Comparison of ENCODE assay signal across 1 cellular context in genomic region chrX:124764354-124764753, GRCh38.
TF ChIP-seq lines count a peak whose summit lies in the region.

No MANE protein-coding gene starts in this region.

TF ChIP-seq in K562, 482 proteins besides CTCF, POLR2A, EP300 and RAD21 (continued from another document and continues in another):
- TF ChIP-seq BACH1 (tag; IDR thresholded peaks at IDR 0.05) (no peak), HDAC8 (tag; IDR thresholded peaks at IDR 0.05) (no peak), ILF3 (IDR thresholded peaks at IDR 0.05; ENCODE audit: borderline replicate concordance) (no peak), KHSRP (IDR thresholded peaks at IDR 0.05) (no peak), HES1 (IDR thresholded peaks at IDR 0.05; ENCODE audit: low read depth) (no peak), NR3C1 (CRISPR knock-in tag; IDR thresholded peaks at IDR 0.05) (no peak), ARID3A (IDR thresholded peaks at IDR 0.05; ENCODE audit: borderline replicate concordance, low read depth, low read length) (no peak), ZNF12 (CRISPR knock-in tag; IDR thresholded peaks at IDR 0.05) (no peak), PPARD (CRISPR knock-in tag; IDR thresholded peaks at IDR 0.05) (no peak), SIN3B (IDR thresholded peaks at IDR 0.05; ENCODE audit: low read depth) (no peak), RBM22 (IDR thresholded peaks at IDR 0.05; ENCODE audit: low read depth, low read length, poor library complexity, severe bottlenecking) (no peak), BRD4 (IDR thresholded peaks at IDR 0.05) (no peak), ZZZ3 (IDR thresholded peaks at IDR 0.05) (no peak), DDX20 (tag; IDR thresholded peaks at IDR 0.05; ENCODE audit: low read depth) (no peak), MAFK (IDR thresholded peaks at IDR 0.05; ENCODE audit: low read length) (no peak), ZFP1 (CRISPR knock-in tag; IDR thresholded peaks at IDR 0.05) (no peak), ZBED1 (IDR thresholded peaks at IDR 0.05) (no peak), ESRRB (CRISPR knock-in tag; IDR thresholded peaks at IDR 0.05; ENCODE audit: borderline replicate concordance) (no peak), ZBTB43 (CRISPR knock-in tag; IDR thresholded peaks at IDR 0.05) (no peak), ZNF507 (tag; conservative IDR thresholded peaks at IDR 0.05) (no peak), ZNF140 (CRISPR knock-in tag; IDR thresholded peaks at IDR 0.05) (no peak), ZNF280A (IDR thresholded peaks at IDR 0.05; ENCODE audit: low read depth, partially characterized antibody) (no peak), FOXJ3 (CRISPR knock-in tag; IDR thresholded peaks at IDR 0.05) (no peak), HNRNPLL (IDR thresholded peaks at IDR 0.05; ENCODE audit: low read depth, low read length, poor library complexity, severe bottlenecking) (no peak), HINFP (tag; conservative IDR thresholded peaks at IDR 0.05; ENCODE audit: low read depth) (no peak), ZNF280B (CRISPR knock-in tag; IDR thresholded peaks at IDR 0.05) (no peak), ZFP30 (CRISPR knock-in tag; IDR thresholded peaks at IDR 0.05; ENCODE audit: borderline replicate concordance) (no peak), NCOA2 (IDR thresholded peaks at IDR 0.05; ENCODE audit: partially characterized antibody in 2 of 2) (peak; percentile 24 to 56), JUND (IDR thresholded peaks at IDR 0.05; ENCODE audit: borderline replicate concordance, low read depth, low read length) (no peak), JUND (tag; IDR thresholded peaks at IDR 0.05; ENCODE audit: borderline replicate concordance, low read depth, low read length) (no peak; the same call in 2 of the 3 replicates), RBM39 (optimal IDR thresholded peaks at IDR 0.05; ENCODE audit: low read depth, low read length) (no peak), ZSCAN32 (CRISPR knock-in tag; IDR thresholded peaks at IDR 0.05) (no peak), YBX1 (IDR thresholded peaks at IDR 0.05) (no peak), MEF2D (tag; conservative IDR thresholded peaks at IDR 0.05; ENCODE audit: low read depth) (no peak), MYNN (IDR thresholded peaks at IDR 0.05) (no peak), MYNN (CRISPR knock-in tag; IDR thresholded peaks at IDR 0.05) (no peak), MEIS2 (IDR thresholded peaks at IDR 0.05; ENCODE audit: partially characterized antibody) (peak; percentile 97), TFE3 (CRISPR knock-in tag; IDR thresholded peaks at IDR 0.05) (no peak), JUNB (CRISPR knock-in tag; conservative IDR thresholded peaks at IDR 0.05) (no peak), IRF9 (tag; IDR thresholded peaks at IDR 0.05) (no peak), ZBTB8A (IDR thresholded peaks at IDR 0.05; ENCODE audit: partially characterized antibody) (no peak), TOE1 (IDR thresholded peaks at IDR 0.05; ENCODE audit: borderline replicate concordance) (no peak), TOE1 (CRISPR knock-in tag; IDR thresholded peaks at IDR 0.05; ENCODE audit: borderline replicate concordance, low read depth) (no peak), DACH1 (IDR thresholded peaks at IDR 0.05; ENCODE audit: partially characterized antibody) (peak; percentile 30), ID3 (CRISPR knock-in tag; IDR thresholded peaks at IDR 0.05) (no peak), ID3 (tag; IDR thresholded peaks at IDR 0.05) (no peak), THAP12 (CRISPR knock-in tag; IDR thresholded peaks at IDR 0.05) (no peak), DPF2 (IDR thresholded peaks at IDR 0.05) (peak; percentile 85), NFXL1 (CRISPR knock-in tag; IDR thresholded peaks at IDR 0.05) (no peak), REST (CRISPR knock-in tag; IDR thresholded peaks at IDR 0.05; ENCODE audit: low read depth) (no peak), ZBTB26 (CRISPR knock-in tag; IDR thresholded peaks at IDR 0.05) (no peak), ZNF23 (CRISPR knock-in tag; IDR thresholded peaks at IDR 0.05) (no peak), BMI1 (IDR thresholded peaks at IDR 0.05; ENCODE audit: low read length) (no peak)
